Comparison of ENCODE assay signal across 31 cellular contexts in the genomic region with DNA sequence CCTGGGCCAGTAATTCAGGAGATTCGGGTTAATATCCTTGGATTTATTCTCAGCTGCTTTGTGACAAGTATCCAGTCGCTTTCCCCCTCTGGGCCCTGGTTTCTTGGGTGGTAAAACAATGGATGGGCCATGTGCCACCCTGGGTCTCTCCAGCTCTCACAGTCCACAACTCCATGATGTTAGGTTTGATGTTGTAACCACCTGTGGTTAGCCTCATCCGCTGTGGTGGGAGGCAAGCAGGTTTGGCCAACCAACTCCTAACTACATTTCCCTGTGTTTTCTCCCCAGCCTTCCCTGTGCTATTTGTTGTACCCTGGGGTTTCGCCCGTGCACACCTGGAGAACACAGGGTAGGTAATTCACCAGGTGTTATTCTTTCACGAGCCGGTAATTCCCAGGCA. TPM values are rescaled to one million over a fixed set of nuclear protein-coding genes. Genes with fewer than 3 reads are reported as not detected.
"Had no signal": no experiment of that assay in that cellular context is flagged by ENCODE, and none has a peak within 500 bp of the region (broad histone marks: within the 10 kb centered on the region; RNA-seq: fewer than 3 reads in every experiment).

No MANE protein-coding gene starts in this region.

- DNase-seq: activated CD4-positive, alpha-beta T cell treated with anti-CD3 and anti-CD28 coated beads for 48 hours; activated CD4-positive, alpha-beta T cell treated with anti-CD3 and anti-CD28 coated beads, Interleukin-2, amount 50 U/mL, for 4 hours; activated CD4-positive, CD25-positive, alpha-beta regulatory T cell treated with anti-CD3 and anti-CD28 coated beads, Interleukin-2, amount 50 U/mL, for 72 hours; activated CD8-positive, alpha-beta memory T cell treated with anti-CD3 and anti-CD28 coated beads, Interleukin-2, amount 10 ng/mL, durations not matched to agents 7 days and 5 days; activated effector memory CD4-positive, alpha-beta T cell treated with Interleukin-2 at 50 U/mL for 16 hours; activated naive CD4-positive, alpha-beta T cell; activated T-cell treated with anti-CD3 and anti-CD28 coated beads, Interleukin-2, amount 50 U/mL, for 24 hours; aorta; central memory CD4-positive, alpha-beta T cell; MG63; NCI-H1092 treated with DMSO at 0.1 percent for 48 hours; NCI-H1417 treated with DMSO at 0.1 percent for 48 hours; NCI-H1694; NCI-H2029; NCI-H2107; NCI-H2171 treated with DMSO at 0.1 percent for 48 hours; NCI-H226; NCI-H510A; NCI-H526 treated with DMSO at 0.1 percent for 48 hours; NCI-H82; Peyer's patch; SHP77; SW 1271 had no signal

- H3K4me3 Mint-ChIP-seq: activated CD8-positive, alpha-beta memory T cell treated with anti-CD3 and anti-CD28 coated beads, Interleukin-2, amount 10 ng/mL, durations not matched to agents 7 days and 5 days; activated naive CD4-positive, alpha-beta T cell treated with anti-CD3 and anti-CD28 coated beads, Interleukin-2, amount 50 U/mL, for 24 hours; activated T-cell treated with anti-CD3 and anti-CD28 coated beads, Interleukin-2, amount 50 U/mL, for 24 hours; activated T-helper 1 cell treated with anti-CD3 and anti-CD28 coated beads, Interleukin-12 subunit alpha, Interleukin-12 subunit beta, Interleukin-2, Interleukin-4 antibody, amounts not matched to agents 30 ng/mL and 10 ng/mL and 1 ng/mL, durations not matched to agents 14 hours and 24 hours and 36 hours; T-helper 1 cell treated with Interleukin-12 subunit alpha and Interleukin-12 subunit beta and Interleukin-4 antibody, amounts not matched to agents 30 μg/mL and 1 μg/mL, for 36 hours; WTC11 had no signal

- H3K4me1 Mint-ChIP-seq: activated CD8-positive, alpha-beta memory T cell treated with anti-CD3 and anti-CD28 coated beads, Interleukin-2, amount 10 ng/mL, durations not matched to agents 7 days and 5 days; activated naive CD4-positive, alpha-beta T cell treated with anti-CD3 and anti-CD28 coated beads, Interleukin-2, amount 50 U/mL, for 24 hours; WTC11 had no signal

- H3K27ac Mint-ChIP-seq: activated CD8-positive, alpha-beta memory T cell treated with anti-CD3 and anti-CD28 coated beads, Interleukin-2, amount 10 ng/mL, durations not matched to agents 7 days and 5 days; activated naive CD4-positive, alpha-beta T cell treated with anti-CD3 and anti-CD28 coated beads, Interleukin-2, amount 50 U/mL, for 24 hours; activated T-cell treated with anti-CD3 and anti-CD28 coated beads, Interleukin-2, amount 50 U/mL, for 24 hours; activated T-helper 1 cell treated with anti-CD3 and anti-CD28 coated beads, Interleukin-12 subunit alpha, Interleukin-12 subunit beta, Interleukin-2, Interleukin-4 antibody, amounts not matched to agents 30 ng/mL and 10 ng/mL and 1 ng/mL, durations not matched to agents 14 hours and 24 hours and 36 hours; T-helper 1 cell treated with Interleukin-12 subunit alpha and Interleukin-12 subunit beta and Interleukin-4 antibody, amounts not matched to agents 30 μg/mL and 1 μg/mL, for 36 hours; WTC11 had no signal

- H3K27me3 Mint-ChIP-seq: activated CD8-positive, alpha-beta memory T cell treated with anti-CD3 and anti-CD28 coated beads, Interleukin-2, amount 10 ng/mL, durations not matched to agents 7 days and 5 days had no signal

- H3K36me3 Mint-ChIP-seq: activated CD8-positive, alpha-beta memory T cell treated with anti-CD3 and anti-CD28 coated beads, Interleukin-2, amount 10 ng/mL, durations not matched to agents 7 days and 5 days had no signal

- H3K27me3 ChIP-seq: breast epithelium, MG63, Peyer's patch, SJSA1 had no signal

- H3K9me3 ChIP-seq: Peyer's patch had no signal

- H3K4me1 ChIP-seq: breast epithelium, Peyer's patch, SJSA1 had no signal

- H3K36me3 ChIP-seq: breast epithelium, MG63, Peyer's patch, SJSA1 had no signal

- H3K4me3 ChIP-seq: breast epithelium, MG63, Peyer's patch, SJSA1 had no signal

- H3K27ac ChIP-seq: breast epithelium, Peyer's patch, SJSA1 had no signal

- H3K9me3 Mint-ChIP-seq: activated T-helper 1 cell treated with anti-CD3 and anti-CD28 coated beads, Interleukin-12 subunit alpha, Interleukin-12 subunit beta, Interleukin-2, Interleukin-4 antibody, amounts not matched to agents 30 ng/mL and 10 ng/mL and 1 ng/mL, durations not matched to agents 14 hours and 24 hours and 36 hours had no signal

- ATAC-seq: activated CD8-positive, alpha-beta memory T cell treated with anti-CD3 and anti-CD28 coated beads, Interleukin-2, amount 10 ng/mL, durations not matched to agents 7 days and 5 days; SK-N-SH treated with all-trans-retinoic acid at 6 μM for 48 hours; WTC11 had no signal

RNA-seq across cellular contexts. Expression of gene GLP2R, which starts 35.1 kb away (rescaled TPM):
- total RNA-seq: activated CD8-positive, alpha-beta memory T cell treated with anti-CD3 and anti-CD28 coated beads, Interleukin-2, amount 10 ng/mL, durations not matched to agents 7 days and 5 days; activated T-helper 1 cell treated with anti-CD3 and anti-CD28 coated beads, Interleukin-12 subunit alpha, Interleukin-12 subunit beta, Interleukin-2, Interleukin-4 antibody, amounts not matched to agents 30 ng/mL and 10 ng/mL and 1 ng/mL, durations not matched to agents 14 hours and 24 hours and 36 hours; WTC11 had no signal

RNA-seq across cellular contexts. Expression of gene GSG1L2, which starts 39.0 kb away (rescaled TPM):
- total RNA-seq: activated CD8-positive, alpha-beta memory T cell treated with anti-CD3 and anti-CD28 coated beads, Interleukin-2, amount 10 ng/mL, durations not matched to agents 7 days and 5 days; activated T-helper 1 cell treated with anti-CD3 and anti-CD28 coated beads, Interleukin-12 subunit alpha, Interleukin-12 subunit beta, Interleukin-2, Interleukin-4 antibody, amounts not matched to agents 30 ng/mL and 10 ng/mL and 1 ng/mL, durations not matched to agents 14 hours and 24 hours and 36 hours; aorta; breast epithelium; chondrocyte; Peyer's patch; SJSA1; WTC11 had no signal
- polyA plus RNA-seq: aorta had no signal

RNA-seq across cellular contexts. Expression of gene RCVRN, which starts 44.2 kb away (rescaled TPM):
- total RNA-seq: activated CD8-positive, alpha-beta memory T cell treated with anti-CD3 and anti-CD28 coated beads, Interleukin-2, amount 10 ng/mL, durations not matched to agents 7 days and 5 days; activated T-helper 1 cell treated with anti-CD3 and anti-CD28 coated beads, Interleukin-12 subunit alpha, Interleukin-12 subunit beta, Interleukin-2, Interleukin-4 antibody, amounts not matched to agents 30 ng/mL and 10 ng/mL and 1 ng/mL, durations not matched to agents 14 hours and 24 hours and 36 hours; chondrocyte; Peyer's patch; WTC11 had no signal
- polyA plus RNA-seq: aorta had no signal
